Comparison of ENCODE assay signal across 1 cellular context in the genomic region with DNA sequence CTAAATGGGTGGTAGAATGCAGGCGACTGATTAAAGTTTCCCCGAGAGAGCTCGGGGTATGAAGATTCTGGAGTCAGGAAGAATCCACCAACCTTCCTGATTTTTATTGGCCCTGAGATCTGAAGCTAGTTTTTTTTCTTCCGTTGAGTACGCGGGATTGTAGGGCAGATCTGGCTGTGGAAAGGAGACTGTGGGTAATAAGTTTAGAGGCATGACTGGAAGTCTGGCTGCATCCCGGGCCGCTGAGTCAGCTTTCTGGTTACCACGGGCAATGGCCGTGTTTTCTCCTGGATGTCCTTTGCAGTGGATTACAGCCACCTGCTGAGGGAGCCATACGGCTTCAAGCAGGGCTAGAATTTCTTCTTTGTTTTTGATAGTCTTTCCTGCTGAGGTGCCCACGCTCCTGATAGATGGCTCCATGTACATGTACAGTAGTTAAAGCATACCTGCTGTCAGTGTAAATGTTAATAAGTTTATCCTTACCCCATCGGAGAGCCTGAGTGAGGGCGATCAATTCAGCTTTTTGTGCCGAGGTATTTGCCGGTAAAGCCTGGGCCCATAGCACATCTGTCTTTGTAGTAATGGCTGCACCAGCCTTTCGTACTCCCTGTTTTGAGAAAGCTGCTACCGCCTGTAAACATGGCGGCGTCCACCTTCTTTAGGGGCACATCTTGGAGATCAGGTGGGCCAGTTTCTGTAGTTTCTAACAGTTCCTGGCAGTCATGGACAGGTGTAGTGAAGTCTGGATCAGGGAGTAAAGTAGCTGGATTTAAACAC.
TF ChIP-seq lines count a peak whose summit lies in the region.

No MANE protein-coding gene starts in this region.

TF ChIP-seq in HepG2, 621 proteins besides CTCF, POLR2A, EP300 and RAD21 (continued from another document):
- TF ChIP-seq ZFY (CRISPR knock-in tag; IDR thresholded peaks at IDR 0.05) (no peak), MAFG (CRISPR knock-in tag; IDR thresholded peaks at IDR 0.05) (peak; percentile 84), THYN1 (CRISPR knock-in tag; IDR thresholded peaks at IDR 0.05; ENCODE audit: borderline replicate concordance, low read depth) (no peak), MAFK (conservative IDR thresholded peaks at IDR 0.05 in 1 of 2, IDR thresholded peaks at IDR 0.05 in 1 of 2; ENCODE audit: low read length in 2 of 2) (peak; percentile 92 to 94), GFI1 (CRISPR knock-in tag; IDR thresholded peaks at IDR 0.05; ENCODE audit: borderline replicate concordance) (no peak), BCL6 (CRISPR knock-in tag; IDR thresholded peaks at IDR 0.05) (no peak), MTF1 (CRISPR knock-in tag; IDR thresholded peaks at IDR 0.05) (no peak), ZNF616 (CRISPR knock-in tag; IDR thresholded peaks at IDR 0.05; ENCODE audit: low read depth) (no peak), ZNF703 (CRISPR knock-in tag; IDR thresholded peaks at IDR 0.05; ENCODE audit: borderline replicate concordance) (no peak), ZBTB21 (CRISPR knock-in tag; IDR thresholded peaks at IDR 0.05) (no peak), TP53 (CRISPR knock-in tag; conservative IDR thresholded peaks at IDR 0.05) (no peak), ZSCAN20 (CRISPR knock-in tag; IDR thresholded peaks at IDR 0.05; ENCODE audit: borderline replicate concordance) (no peak), CBX5 (CRISPR knock-in tag; IDR thresholded peaks at IDR 0.05; ENCODE audit: borderline replicate concordance) (no peak), TEAD3 (CRISPR knock-in tag; optimal IDR thresholded peaks at IDR 0.05; ENCODE audit: borderline replicate concordance) (no peak), ZNF30 (CRISPR knock-in tag; IDR thresholded peaks at IDR 0.05) (no peak), MTF2 (CRISPR knock-in tag; IDR thresholded peaks at IDR 0.05; ENCODE audit: borderline replicate concordance) (no peak), ZNF34 (CRISPR knock-in tag; IDR thresholded peaks at IDR 0.05; ENCODE audit: borderline replicate concordance) (no peak), HNF4G (IDR thresholded peaks at IDR 0.05; ENCODE audit: borderline replicate concordance, low read depth, low read length) (no peak), HNF4G (CRISPR knock-in tag; IDR thresholded peaks at IDR 0.05; ENCODE audit: borderline replicate concordance, low read depth) (no peak), GABPB1 (CRISPR knock-in tag; IDR thresholded peaks at IDR 0.05) (no peak), STAG1 (CRISPR knock-in tag; IDR thresholded peaks at IDR 0.05) (peak; percentile 52), RFXAP (CRISPR knock-in tag; IDR thresholded peaks at IDR 0.05; ENCODE audit: borderline replicate concordance) (no peak), KLF16 (CRISPR knock-in tag; IDR thresholded peaks at IDR 0.05) (no peak), SNRNP70 (IDR thresholded peaks at IDR 0.05; ENCODE audit: low read depth, low read length) (no peak), SRF (IDR thresholded peaks at IDR 0.05; ENCODE audit: low read depth, low read length) (no peak), EEA1 (CRISPR knock-in tag; IDR thresholded peaks at IDR 0.05; ENCODE audit: borderline replicate concordance) (no peak), FOXK2 (IDR thresholded peaks at IDR 0.05) (no peak), PCBP2 (optimal IDR thresholded peaks at IDR 0.05; ENCODE audit: low read depth, low read length, poor library complexity, severe bottlenecking) (no peak), HDAC1 (CRISPR knock-in tag; IDR thresholded peaks at IDR 0.05) (no peak), ZNF501 (CRISPR knock-in tag; IDR thresholded peaks at IDR 0.05) (peak; percentile 44), HNRNPUL1 (IDR thresholded peaks at IDR 0.05; ENCODE audit: low read depth, low read length) (no peak), SMC3 (IDR thresholded peaks at IDR 0.05; ENCODE audit: low read length) (peak; percentile 14; the same call in 1 of the 2 replicates), ETV6 (CRISPR knock-in tag; conservative IDR thresholded peaks at IDR 0.05) (no peak)
- TF ChIP-seq, protein P1, sequence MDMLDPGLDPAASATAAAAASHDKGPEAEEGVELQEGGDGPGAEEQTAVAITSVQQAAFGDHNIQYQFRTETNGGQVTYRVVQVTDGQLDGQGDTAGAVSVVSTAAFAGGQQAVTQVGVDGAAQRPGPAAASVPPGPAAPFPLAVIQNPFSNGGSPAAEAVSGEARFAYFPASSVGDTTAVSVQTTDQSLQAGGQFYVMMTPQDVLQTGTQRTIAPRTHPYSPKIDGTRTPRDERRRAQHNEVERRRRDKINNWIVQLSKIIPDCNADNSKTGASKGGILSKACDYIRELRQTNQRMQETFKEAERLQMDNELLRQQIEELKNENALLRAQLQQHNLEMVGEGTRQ (IDR thresholded peaks at IDR 0.05; ENCODE audit: low read depth, low read length) = no peak
- TF ChIP-seq, protein P1 (CRISPR knock-in tag; IDR thresholded peaks at IDR 0.05; ENCODE audit: borderline replicate concordance) = no peak
- TF ChIP-seq, protein P2, sequence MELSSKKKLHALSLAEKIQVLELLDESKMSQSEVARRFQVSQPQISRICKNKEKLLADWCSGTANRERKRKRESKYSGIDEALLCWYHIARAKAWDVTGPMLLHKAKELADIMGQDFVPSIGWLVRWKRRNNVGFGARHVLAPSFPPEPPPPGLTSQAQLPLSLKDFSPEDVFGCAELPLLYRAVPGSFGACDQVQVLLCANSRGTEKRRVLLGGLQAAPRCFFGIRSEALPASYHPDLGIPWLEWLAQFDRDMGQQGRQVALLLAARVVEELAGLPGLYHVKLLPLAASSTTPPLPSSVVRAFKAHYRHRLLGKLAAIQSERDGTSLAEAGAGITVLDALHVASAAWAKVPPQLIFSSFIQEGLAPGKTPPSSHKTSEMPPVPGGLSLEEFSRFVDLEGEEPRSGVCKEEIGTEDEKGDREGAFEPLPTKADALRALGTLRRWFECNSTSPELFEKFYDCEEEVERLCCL (CRISPR knock-in tag; IDR thresholded peaks at IDR 0.05; ENCODE audit: borderline replicate concordance) = no peak
- TF ChIP-seq, protein P3, sequence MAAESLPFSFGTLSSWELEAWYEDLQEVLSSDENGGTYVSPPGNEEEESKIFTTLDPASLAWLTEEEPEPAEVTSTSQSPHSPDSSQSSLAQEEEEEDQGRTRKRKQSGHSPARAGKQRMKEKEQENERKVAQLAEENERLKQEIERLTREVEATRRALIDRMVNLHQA (CRISPR knock-in tag; IDR thresholded peaks at IDR 0.05) = no peak
- TF ChIP-seq, protein P4, sequence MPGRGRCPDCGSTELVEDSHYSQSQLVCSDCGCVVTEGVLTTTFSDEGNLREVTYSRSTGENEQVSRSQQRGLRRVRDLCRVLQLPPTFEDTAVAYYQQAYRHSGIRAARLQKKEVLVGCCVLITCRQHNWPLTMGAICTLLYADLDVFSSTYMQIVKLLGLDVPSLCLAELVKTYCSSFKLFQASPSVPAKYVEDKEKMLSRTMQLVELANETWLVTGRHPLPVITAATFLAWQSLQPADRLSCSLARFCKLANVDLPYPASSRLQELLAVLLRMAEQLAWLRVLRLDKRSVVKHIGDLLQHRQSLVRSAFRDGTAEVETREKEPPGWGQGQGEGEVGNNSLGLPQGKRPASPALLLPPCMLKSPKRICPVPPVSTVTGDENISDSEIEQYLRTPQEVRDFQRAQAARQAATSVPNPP (CRISPR knock-in tag; IDR thresholded peaks at IDR 0.05) = no peak
- TF ChIP-seq, protein P5, sequence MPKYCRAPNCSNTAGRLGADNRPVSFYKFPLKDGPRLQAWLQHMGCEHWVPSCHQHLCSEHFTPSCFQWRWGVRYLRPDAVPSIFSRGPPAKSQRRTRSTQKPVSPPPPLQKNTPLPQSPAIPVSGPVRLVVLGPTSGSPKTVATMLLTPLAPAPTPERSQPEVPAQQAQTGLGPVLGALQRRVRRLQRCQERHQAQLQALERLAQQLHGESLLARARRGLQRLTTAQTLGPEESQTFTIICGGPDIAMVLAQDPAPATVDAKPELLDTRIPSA (CRISPR knock-in tag; IDR thresholded peaks at IDR 0.05; ENCODE audit: borderline replicate concordance) = no peak
- TF ChIP-seq, protein P6, sequence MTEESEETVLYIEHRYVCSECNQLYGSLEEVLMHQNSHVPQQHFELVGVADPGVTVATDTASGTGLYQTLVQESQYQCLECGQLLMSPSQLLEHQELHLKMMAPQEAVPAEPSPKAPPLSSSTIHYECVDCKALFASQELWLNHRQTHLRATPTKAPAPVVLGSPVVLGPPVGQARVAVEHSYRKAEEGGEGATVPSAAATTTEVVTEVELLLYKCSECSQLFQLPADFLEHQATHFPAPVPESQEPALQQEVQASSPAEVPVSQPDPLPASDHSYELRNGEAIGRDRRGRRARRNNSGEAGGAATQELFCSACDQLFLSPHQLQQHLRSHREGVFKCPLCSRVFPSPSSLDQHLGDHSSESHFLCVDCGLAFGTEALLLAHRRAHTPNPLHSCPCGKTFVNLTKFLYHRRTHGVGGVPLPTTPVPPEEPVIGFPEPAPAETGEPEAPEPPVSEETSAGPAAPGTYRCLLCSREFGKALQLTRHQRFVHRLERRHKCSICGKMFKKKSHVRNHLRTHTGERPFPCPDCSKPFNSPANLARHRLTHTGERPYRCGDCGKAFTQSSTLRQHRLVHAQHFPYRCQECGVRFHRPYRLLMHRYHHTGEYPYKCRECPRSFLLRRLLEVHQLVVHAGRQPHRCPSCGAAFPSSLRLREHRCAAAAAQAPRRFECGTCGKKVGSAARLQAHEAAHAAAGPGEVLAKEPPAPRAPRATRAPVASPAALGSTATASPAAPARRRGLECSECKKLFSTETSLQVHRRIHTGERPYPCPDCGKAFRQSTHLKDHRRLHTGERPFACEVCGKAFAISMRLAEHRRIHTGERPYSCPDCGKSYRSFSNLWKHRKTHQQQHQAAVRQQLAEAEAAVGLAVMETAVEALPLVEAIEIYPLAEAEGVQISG (CRISPR knock-in tag; IDR thresholded peaks at IDR 0.05) = peak; percentile 23; the same call in 1 of the 2 replicates
- TF ChIP-seq, protein P7, sequence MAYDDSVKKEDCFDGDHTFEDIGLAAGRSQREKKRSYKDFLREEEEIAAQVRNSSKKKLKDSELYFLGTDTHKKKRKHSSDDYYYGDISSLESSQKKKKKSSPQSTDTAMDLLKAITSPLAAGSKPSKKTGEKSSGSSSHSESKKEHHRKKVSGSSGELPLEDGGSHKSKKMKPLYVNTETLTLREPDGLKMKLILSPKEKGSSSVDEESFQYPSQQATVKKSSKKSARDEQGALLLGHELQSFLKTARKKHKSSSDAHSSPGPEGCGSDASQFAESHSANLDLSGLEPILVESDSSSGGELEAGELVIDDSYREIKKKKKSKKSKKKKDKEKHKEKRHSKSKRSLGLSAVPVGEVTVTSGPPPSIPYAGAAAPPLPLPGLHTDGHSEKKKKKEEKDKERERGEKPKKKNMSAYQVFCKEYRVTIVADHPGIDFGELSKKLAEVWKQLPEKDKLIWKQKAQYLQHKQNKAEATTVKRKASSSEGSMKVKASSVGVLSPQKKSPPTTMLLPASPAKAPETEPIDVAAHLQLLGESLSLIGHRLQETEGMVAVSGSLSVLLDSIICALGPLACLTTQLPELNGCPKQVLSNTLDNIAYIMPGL (CRISPR knock-in tag; IDR thresholded peaks at IDR 0.05; ENCODE audit: borderline replicate concordance in 1 of 2, low read depth in 1 of 2) = 0 out of 4 replicates have a peak, but pooled peaks of 1 of the 2 experiments have one; percentile 18
- TF ChIP-seq, protein P8, sequence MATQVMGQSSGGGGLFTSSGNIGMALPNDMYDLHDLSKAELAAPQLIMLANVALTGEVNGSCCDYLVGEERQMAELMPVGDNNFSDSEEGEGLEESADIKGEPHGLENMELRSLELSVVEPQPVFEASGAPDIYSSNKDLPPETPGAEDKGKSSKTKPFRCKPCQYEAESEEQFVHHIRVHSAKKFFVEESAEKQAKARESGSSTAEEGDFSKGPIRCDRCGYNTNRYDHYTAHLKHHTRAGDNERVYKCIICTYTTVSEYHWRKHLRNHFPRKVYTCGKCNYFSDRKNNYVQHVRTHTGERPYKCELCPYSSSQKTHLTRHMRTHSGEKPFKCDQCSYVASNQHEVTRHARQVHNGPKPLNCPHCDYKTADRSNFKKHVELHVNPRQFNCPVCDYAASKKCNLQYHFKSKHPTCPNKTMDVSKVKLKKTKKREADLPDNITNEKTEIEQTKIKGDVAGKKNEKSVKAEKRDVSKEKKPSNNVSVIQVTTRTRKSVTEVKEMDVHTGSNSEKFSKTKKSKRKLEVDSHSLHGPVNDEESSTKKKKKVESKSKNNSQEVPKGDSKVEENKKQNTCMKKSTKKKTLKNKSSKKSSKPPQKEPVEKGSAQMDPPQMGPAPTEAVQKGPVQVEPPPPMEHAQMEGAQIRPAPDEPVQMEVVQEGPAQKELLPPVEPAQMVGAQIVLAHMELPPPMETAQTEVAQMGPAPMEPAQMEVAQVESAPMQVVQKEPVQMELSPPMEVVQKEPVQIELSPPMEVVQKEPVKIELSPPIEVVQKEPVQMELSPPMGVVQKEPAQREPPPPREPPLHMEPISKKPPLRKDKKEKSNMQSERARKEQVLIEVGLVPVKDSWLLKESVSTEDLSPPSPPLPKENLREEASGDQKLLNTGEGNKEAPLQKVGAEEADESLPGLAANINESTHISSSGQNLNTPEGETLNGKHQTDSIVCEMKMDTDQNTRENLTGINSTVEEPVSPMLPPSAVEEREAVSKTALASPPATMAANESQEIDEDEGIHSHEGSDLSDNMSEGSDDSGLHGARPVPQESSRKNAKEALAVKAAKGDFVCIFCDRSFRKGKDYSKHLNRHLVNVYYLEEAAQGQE (IDR thresholded peaks at IDR 0.05; ENCODE audit: borderline replicate concordance in 1 of 2, low read depth in 1 of 2, low read length in 2 of 2) = no peak
TF ChIP-seq in HepG2: peak in this region for 8.
